ENCODE assay signal across 1 cellular context in genomic region chr5:118987988-118988945, GRCh38.
TF ChIP-seq lines count a peak whose summit lies in the region.

Gene DTWD2 (minus strand): TSS chr5:118988547. CDS start chr5:118988511, 36 bp downstream.

TF ChIP-seq in HepG2, 621 proteins besides CTCF, POLR2A, EP300 and RAD21 (continued from another document and continues in another):
- no peak; the same call in 1 of the 2 replicates for TF ChIP-seq PRMT3 (CRISPR knock-in tag; IDR thresholded peaks at IDR 0.05; ENCODE audit: borderline replicate concordance, low read depth)
- TF ChIP-seq, protein P1, sequence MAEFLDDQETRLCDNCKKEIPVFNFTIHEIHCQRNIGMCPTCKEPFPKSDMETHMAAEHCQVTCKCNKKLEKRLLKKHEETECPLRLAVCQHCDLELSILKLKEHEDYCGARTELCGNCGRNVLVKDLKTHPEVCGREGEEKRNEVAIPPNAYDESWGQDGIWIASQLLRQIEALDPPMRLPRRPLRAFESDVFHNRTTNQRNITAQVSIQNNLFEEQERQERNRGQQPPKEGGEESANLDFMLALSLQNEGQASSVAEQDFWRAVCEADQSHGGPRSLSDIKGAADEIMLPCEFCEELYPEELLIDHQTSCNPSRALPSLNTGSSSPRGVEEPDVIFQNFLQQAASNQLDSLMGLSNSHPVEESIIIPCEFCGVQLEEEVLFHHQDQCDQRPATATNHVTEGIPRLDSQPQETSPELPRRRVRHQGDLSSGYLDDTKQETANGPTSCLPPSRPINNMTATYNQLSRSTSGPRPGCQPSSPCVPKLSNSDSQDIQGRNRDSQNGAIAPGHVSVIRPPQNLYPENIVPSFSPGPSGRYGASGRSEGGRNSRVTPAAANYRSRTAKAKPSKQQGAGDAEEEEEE (CRISPR knock-in tag; IDR thresholded peaks at IDR 0.05; ENCODE audit: borderline replicate concordance) = no peak
- no peak for TF ChIP-seq TCF12 (IDR thresholded peaks at IDR 0.05)
- no peak for TF ChIP-seq TCF12 (CRISPR knock-in tag; IDR thresholded peaks at IDR 0.05)
- TF ChIP-seq HMGA1 (CRISPR knock-in tag; conservative IDR thresholded peaks at IDR 0.05) = no peak
- no peak for TF ChIP-seq MZF1 (CRISPR knock-in tag; IDR thresholded peaks at IDR 0.05; ENCODE audit: borderline replicate concordance)
- TF ChIP-seq ZNF180 (CRISPR knock-in tag; IDR thresholded peaks at IDR 0.05; ENCODE audit: borderline replicate concordance, low read depth) = no peak
- TF ChIP-seq CREB1 (IDR thresholded peaks at IDR 0.05) = peak; percentile 66
- TF ChIP-seq CREB1 (CRISPR knock-in tag; IDR thresholded peaks at IDR 0.05) = no peak
- TF ChIP-seq KDM1A (CRISPR knock-in tag; IDR thresholded peaks at IDR 0.05) = no peak
- TF ChIP-seq ESRRA (CRISPR knock-in tag; IDR thresholded peaks at IDR 0.05; ENCODE audit: low read depth) = peak; percentile 80; the same call in 1 of the 2 replicates
- TF ChIP-seq, protein P2, sequence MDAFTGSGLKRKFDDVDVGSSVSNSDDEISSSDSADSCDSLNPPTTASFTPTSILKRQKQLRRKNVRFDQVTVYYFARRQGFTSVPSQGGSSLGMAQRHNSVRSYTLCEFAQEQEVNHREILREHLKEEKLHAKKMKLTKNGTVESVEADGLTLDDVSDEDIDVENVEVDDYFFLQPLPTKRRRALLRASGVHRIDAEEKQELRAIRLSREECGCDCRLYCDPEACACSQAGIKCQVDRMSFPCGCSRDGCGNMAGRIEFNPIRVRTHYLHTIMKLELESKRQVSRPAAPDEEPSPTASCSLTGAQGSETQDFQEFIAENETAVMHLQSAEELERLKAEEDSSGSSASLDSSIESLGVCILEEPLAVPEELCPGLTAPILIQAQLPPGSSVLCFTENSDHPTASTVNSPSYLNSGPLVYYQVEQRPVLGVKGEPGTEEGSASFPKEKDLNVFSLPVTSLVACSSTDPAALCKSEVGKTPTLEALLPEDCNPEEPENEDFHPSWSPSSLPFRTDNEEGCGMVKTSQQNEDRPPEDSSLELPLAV (CRISPR knock-in tag; conservative IDR thresholded peaks at IDR 0.05; ENCODE audit: low read depth) = no peak; the same call in 1 of the 2 replicates
- peak; percentile 85 for TF ChIP-seq PHF21A (CRISPR knock-in tag; IDR thresholded peaks at IDR 0.05)
- peak; percentile 89; the same call in 1 of the 2 replicates for TF ChIP-seq ZNF784 (CRISPR knock-in tag; IDR thresholded peaks at IDR 0.05; ENCODE audit: borderline replicate concordance)
- no peak for TF ChIP-seq ZNF484 (CRISPR knock-in tag; IDR thresholded peaks at IDR 0.05; ENCODE audit: borderline replicate concordance, low read depth)
- 0 out of 2 replicates have a peak, but pooled peaks have one; percentile 70 for TF ChIP-seq ZNF510 (CRISPR knock-in tag; IDR thresholded peaks at IDR 0.05; ENCODE audit: low read depth)
- TF ChIP-seq NRL (CRISPR knock-in tag; IDR thresholded peaks at IDR 0.05; ENCODE audit: borderline replicate concordance) = peak; percentile 82; the same call in 1 of the 2 replicates
- TF ChIP-seq, protein P3, sequence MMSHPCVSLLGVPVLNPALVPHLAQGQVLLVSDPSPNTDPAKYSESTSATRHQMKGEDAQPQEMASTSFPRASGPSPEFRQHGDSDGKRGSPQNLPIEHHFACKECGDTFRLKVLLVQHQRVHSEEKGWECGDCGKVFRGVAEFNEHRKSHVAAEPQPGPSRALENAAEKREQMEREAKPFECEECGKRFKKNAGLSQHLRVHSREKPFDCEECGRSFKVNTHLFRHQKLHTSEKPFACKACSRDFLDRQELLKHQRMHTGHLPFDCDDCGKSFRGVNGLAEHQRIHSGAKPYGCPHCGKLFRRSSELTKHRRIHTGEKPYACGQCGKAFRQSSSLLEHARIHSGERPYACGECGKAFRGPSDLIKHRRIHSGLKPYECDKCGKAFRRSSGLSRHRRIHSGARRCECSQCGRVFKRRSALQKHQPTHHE (CRISPR knock-in tag; IDR thresholded peaks at IDR 0.05; ENCODE audit: borderline replicate concordance) = peak; percentile 84; the same call in 1 of the 2 replicates
- no peak for TF ChIP-seq GABPA (IDR thresholded peaks at IDR 0.05; ENCODE audit: low read depth, low read length)
- TF ChIP-seq GABPA (CRISPR knock-in tag; IDR thresholded peaks at IDR 0.05; ENCODE audit: low read depth) = no peak
- peak; percentile 81 for TF ChIP-seq TGIF2 (CRISPR knock-in tag; IDR thresholded peaks at IDR 0.05)
- TF ChIP-seq, protein P4, sequence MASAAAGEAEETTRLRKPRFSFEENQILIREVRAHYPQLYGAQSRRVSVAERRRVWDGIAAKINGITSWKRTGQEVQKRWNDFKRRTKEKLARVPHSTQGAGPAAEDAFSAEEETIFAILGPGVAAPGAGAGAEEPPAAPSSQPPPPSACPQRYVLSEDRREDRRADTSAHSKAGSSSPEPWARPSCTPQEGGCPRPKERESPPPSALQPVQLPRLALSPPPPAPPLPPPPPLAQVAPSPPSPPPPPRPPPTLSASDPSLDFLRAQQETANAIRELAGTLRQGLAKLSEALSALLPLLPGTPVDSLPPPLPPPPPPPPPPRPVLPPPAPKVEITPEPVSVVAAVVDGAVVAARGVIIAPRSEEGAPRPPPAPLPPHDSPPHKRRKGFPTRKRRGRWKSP (CRISPR knock-in tag; IDR thresholded peaks at IDR 0.05) = peak; percentile 94
- TF ChIP-seq ZNF501 (CRISPR knock-in tag; IDR thresholded peaks at IDR 0.05) = peak; percentile 97
- TF ChIP-seq, protein P5, sequence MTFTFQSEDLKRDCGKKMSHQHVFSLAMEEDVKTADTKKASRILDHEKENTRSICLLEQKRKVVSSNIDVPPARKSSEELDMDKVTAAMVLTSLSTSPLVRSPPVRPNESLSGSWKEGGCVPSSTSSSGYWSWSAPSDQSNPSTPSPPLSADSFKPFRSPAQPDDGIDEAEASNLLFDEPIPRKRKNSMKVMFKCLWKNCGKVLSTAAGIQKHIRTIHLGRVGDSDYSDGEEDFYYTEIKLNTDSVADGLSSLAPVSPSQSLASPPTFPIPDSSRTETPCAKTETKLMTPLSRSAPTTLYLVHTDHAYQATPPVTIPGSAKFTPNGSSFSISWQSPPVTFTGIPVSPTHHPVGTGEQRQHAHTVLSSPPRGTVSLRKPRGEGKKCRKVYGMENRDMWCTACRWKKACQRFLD (CRISPR knock-in tag; IDR thresholded peaks at IDR 0.05; ENCODE audit: borderline replicate concordance) = 0 out of 2 replicates have a peak, but pooled peaks have one; percentile 25
- TF ChIP-seq POLR2AphosphoS5 (IDR thresholded peaks at IDR 0.05; ENCODE audit: low read depth, low read length) = peak; percentile 78
- TF ChIP-seq ZMYM4 (CRISPR knock-in tag; IDR thresholded peaks at IDR 0.05) = peak; percentile 99
- no peak; the same call in 1 of the 2 replicates for TF ChIP-seq ZFP36L2 (CRISPR knock-in tag; IDR thresholded peaks at IDR 0.05)
- TF ChIP-seq MTA1 (CRISPR knock-in tag; IDR thresholded peaks at IDR 0.05; ENCODE audit: borderline replicate concordance) = no peak; the same call in 1 of the 2 replicates
- peak; percentile 91 for TF ChIP-seq ZNF230 (CRISPR knock-in tag; IDR thresholded peaks at IDR 0.05)
- peak; percentile 80; the same call in 1 of the 2 replicates for TF ChIP-seq ARID2 (CRISPR knock-in tag; IDR thresholded peaks at IDR 0.05; ENCODE audit: borderline replicate concordance)
- no peak for TF ChIP-seq ZNF674 (CRISPR knock-in tag; IDR thresholded peaks at IDR 0.05; ENCODE audit: low read depth)
- 0 out of 2 replicates have a peak, but pooled peaks have one; percentile 61 for TF ChIP-seq WIZ (CRISPR knock-in tag; IDR thresholded peaks at IDR 0.05)
- TF ChIP-seq ZNF101 (CRISPR knock-in tag; IDR thresholded peaks at IDR 0.05; ENCODE audit: borderline replicate concordance, low read depth) = no peak
- peak; percentile 8 for TF ChIP-seq TBL1XR1 (IDR thresholded peaks at IDR 0.05; ENCODE audit: borderline replicate concordance, low read length, partially characterized antibody)
- TF ChIP-seq ZNF792 (CRISPR knock-in tag; IDR thresholded peaks at IDR 0.05) = peak; percentile 65; the same call in 1 of the 2 replicates
- TF ChIP-seq ISX (CRISPR knock-in tag; conservative IDR thresholded peaks at IDR 0.05) = no peak; the same call in 1 of the 2 replicates
- TF ChIP-seq ZNF737 (CRISPR knock-in tag; IDR thresholded peaks at IDR 0.05; ENCODE audit: borderline replicate concordance) = no peak
- 0 out of 2 replicates have a peak, but pooled peaks have one; percentile 45 for TF ChIP-seq ZFP37 (CRISPR knock-in tag; IDR thresholded peaks at IDR 0.05; ENCODE audit: borderline replicate concordance)
- peak; percentile 46; the same call in 1 of the 2 replicates for TF ChIP-seq TFDP1 (CRISPR knock-in tag; IDR thresholded peaks at IDR 0.05; ENCODE audit: borderline replicate concordance)
- peak; percentile 86; the same call in 1 of the 2 replicates for TF ChIP-seq TBX2 (CRISPR knock-in tag; IDR thresholded peaks at IDR 0.05; ENCODE audit: borderline replicate concordance)
- peak; percentile 98 for TF ChIP-seq PHF8 (CRISPR knock-in tag; IDR thresholded peaks at IDR 0.05)
- peak; percentile 96 for TF ChIP-seq HNRNPLL (IDR thresholded peaks at IDR 0.05; ENCODE audit: low read depth, low read length, poor library complexity, severe bottlenecking)
- 0 out of 2 replicates have a peak, but pooled peaks have one; percentile 57 for TF ChIP-seq ZNF138 (CRISPR knock-in tag; IDR thresholded peaks at IDR 0.05; ENCODE audit: low read depth)
- TF ChIP-seq, protein P6, sequence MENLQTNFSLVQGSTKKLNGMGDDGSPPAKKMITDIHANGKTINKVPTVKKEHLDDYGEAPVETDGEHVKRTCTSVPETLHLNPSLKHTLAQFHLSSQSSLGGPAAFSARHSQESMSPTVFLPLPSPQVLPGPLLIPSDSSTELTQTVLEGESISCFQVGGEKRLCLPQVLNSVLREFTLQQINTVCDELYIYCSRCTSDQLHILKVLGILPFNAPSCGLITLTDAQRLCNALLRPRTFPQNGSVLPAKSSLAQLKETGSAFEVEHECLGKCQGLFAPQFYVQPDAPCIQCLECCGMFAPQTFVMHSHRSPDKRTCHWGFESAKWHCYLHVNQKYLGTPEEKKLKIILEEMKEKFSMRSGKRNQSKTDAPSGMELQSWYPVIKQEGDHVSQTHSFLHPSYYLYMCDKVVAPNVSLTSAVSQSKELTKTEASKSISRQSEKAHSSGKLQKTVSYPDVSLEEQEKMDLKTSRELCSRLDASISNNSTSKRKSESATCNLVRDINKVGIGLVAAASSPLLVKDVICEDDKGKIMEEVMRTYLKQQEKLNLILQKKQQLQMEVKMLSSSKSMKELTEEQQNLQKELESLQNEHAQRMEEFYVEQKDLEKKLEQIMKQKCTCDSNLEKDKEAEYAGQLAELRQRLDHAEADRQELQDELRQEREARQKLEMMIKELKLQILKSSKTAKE (CRISPR knock-in tag; IDR thresholded peaks at IDR 0.05; ENCODE audit: borderline replicate concordance) = no peak
- TF ChIP-seq TFE3 (CRISPR knock-in tag; IDR thresholded peaks at IDR 0.05) = no peak
- no peak; the same call in 1 of the 2 replicates for TF ChIP-seq ZNF256 (CRISPR knock-in tag; conservative IDR thresholded peaks at IDR 0.05)
- no peak for TF ChIP-seq ZNF773 (CRISPR knock-in tag; IDR thresholded peaks at IDR 0.05; ENCODE audit: borderline replicate concordance)
- no peak for TF ChIP-seq HDAC6 (IDR thresholded peaks at IDR 0.05; ENCODE audit: low read depth, low read length)
- 0 out of 2 replicates have a peak, but pooled peaks have one; percentile 8 for TF ChIP-seq ZNF234 (CRISPR knock-in tag; conservative IDR thresholded peaks at IDR 0.05)
- no peak for TF ChIP-seq ZNF550 (CRISPR knock-in tag; IDR thresholded peaks at IDR 0.05; ENCODE audit: borderline replicate concordance)
- TF ChIP-seq RBFOX2 (IDR thresholded peaks at IDR 0.05; ENCODE audit: low read depth, low read length) = peak; percentile 95
- no peak; the same call in 1 of the 2 replicates for TF ChIP-seq SATB2 (CRISPR knock-in tag; IDR thresholded peaks at IDR 0.05)
- TF ChIP-seq XBP1 (CRISPR knock-in tag; IDR thresholded peaks at IDR 0.05) = no peak; the same call in 1 of the 2 replicates
- peak; percentile 50; the same call in 1 of the 2 replicates for TF ChIP-seq SMYD3 (CRISPR knock-in tag; IDR thresholded peaks at IDR 0.05)
- peak; percentile 85; the same call in 1 of the 2 replicates for TF ChIP-seq IRF9 (CRISPR knock-in tag; IDR thresholded peaks at IDR 0.05; ENCODE audit: borderline replicate concordance)
- peak; percentile 87; the same call in 1 of the 2 replicates for TF ChIP-seq MYC (CRISPR knock-in tag; IDR thresholded peaks at IDR 0.05; ENCODE audit: borderline replicate concordance)
